ENCODE assay signal across 19 cellular contexts in genomic region chr17:29068828-29069227, GRCh38.
"Had no signal": no experiment of that assay in that cellular context is flagged by ENCODE, and none has a peak within 500 bp of the region (broad histone marks: within the 10 kb centered on the region; RNA-seq: fewer than 3 reads in every experiment).

No MANE protein-coding gene starts in this region.

- H3K27ac Mint-ChIP-seq: natural killer cell had no signal

- H3K9me3 ChIP-seq: esophagus muscularis mucosa, lower lobe of right lung, right lobe of liver, upper lobe of left lung had no signal

- H3K36me3 ChIP-seq: lower lobe of right lung, right lobe of liver had no signal

- H3K27ac ChIP-seq: coronary artery, esophagus muscularis mucosa, lower lobe of right lung, parathyroid adenoma, right lobe of liver, upper lobe of left lung had no signal

- H3K9me3 Mint-ChIP-seq: activated naive CD8-positive, alpha-beta T cell treated with anti-CD3 and anti-CD28 coated beads for 36 hours; natural killer cell; WTC11 had no signal

- H3K36me3 Mint-ChIP-seq: activated naive CD8-positive, alpha-beta T cell treated with anti-CD3 and anti-CD28 coated beads for 36 hours; natural killer cell; WTC11 had no signal

- H3K4me3 Mint-ChIP-seq: activated naive CD8-positive, alpha-beta T cell treated with anti-CD3 and anti-CD28 coated beads for 36 hours; natural killer cell; WTC11 had no signal

- H3K4me1 Mint-ChIP-seq: activated naive CD8-positive, alpha-beta T cell treated with anti-CD3 and anti-CD28 coated beads for 36 hours had no signal

- ATAC-seq: natural killer cell had no signal

- DNase-seq: activated CD4-positive, alpha-beta T cell treated with anti-CD3 and anti-CD28 coated beads, Interleukin-2, amount 50 U/mL, for 48 hours; activated naive CD4-positive, alpha-beta T cell treated with Interleukin-2 at 50 U/mL for 16 hours; activated naive CD8-positive, alpha-beta T cell treated with anti-CD3 and anti-CD28 coated beads for 36 hours; activated T-cell treated with anti-CD3 and anti-CD28 coated beads, Interleukin-2, amount 50 U/mL, for 48 hours; cerebellar nuclear complex; left colon; lower lobe of right lung; natural killer cell; stimulated activated CD4-positive, alpha-beta T cell treated with anti-CD3 and anti-CD28 coated beads, Interleukin-15, amount 100 ng/mL, for 24 hours; stimulated activated CD4-positive, alpha-beta T cell treated with anti-CD3 and anti-CD28 coated beads, Interleukin-2, amount 100 ng/mL, for 48 hours; stimulated activated naive CD4-positive, alpha-beta T cell treated with Interleukin-2 at 50 U/mL for 16 hours; T1000 had no signal

- H3K4me3 ChIP-seq: coronary artery, esophagus muscularis mucosa, lower lobe of right lung, right lobe of liver, smooth muscle cell, upper lobe of left lung had no signal

- H3K27me3 ChIP-seq: right lobe of liver, upper lobe of left lung had no signal
